In the genomic region with DNA sequence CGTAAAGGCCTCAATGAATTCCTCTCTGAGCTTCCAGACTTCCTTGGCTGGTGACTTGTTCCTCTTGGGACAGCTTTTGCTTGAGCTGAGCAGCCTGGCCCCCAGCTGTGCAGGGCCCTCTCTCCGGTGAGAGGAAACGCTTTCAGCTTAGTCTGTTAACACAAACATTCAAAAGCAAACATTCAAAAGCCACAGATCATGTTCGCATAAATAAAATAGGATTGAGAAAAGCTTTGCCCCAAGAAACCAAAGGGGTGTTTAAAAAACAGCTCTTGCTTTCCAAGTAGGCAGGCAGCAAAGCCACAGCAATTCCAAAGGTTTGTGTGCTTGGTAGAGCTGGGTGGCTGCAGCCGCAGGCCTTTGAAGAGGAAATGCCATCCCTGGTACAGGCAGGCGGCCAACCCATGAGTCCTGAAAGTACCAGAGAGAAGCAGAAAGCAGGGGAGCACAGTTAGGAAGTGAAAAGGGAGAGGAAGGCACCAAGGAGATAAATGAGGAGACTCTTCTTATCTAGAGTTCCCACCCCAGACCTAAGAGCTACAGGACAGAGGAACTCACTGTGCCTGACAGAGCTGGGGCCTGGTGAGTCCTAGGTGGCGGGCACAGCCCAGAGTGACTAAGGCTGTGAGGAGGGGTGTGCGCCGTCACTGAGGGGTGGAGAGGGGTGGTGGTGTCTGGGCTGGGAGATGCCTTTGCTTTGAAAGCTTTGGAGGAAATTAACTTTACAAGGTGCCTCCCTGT, we compare ENCODE assay signal across 9 cellular contexts. TPM values are rescaled to one million over a fixed set of nuclear protein-coding genes. Genes with fewer than 3 reads are reported as not detected.
DNase-seq lines count a peak whose midpoint lies in the region; ATAC-seq and TF ChIP-seq lines count a peak whose summit lies in the region.
"Had no signal": no experiment of that assay in that cellular context is flagged by ENCODE, and none has a peak within 500 bp of the region (broad histone marks: within the 10 kb centered on the region; RNA-seq: fewer than 3 reads in every experiment).

No MANE protein-coding gene starts in this region.

- peak overlapping the region; percentile 45 for H3K4ac ChIP-seq in mesendoderm (ENCODE audit: low read depth, low read length)

- H2BK15ac ChIP-seq in mesendoderm (replicated peaks; ENCODE audit: low read depth), result no peak overlapping the region

- H2BK120ac ChIP-seq in mesendoderm (ENCODE audit: low read depth, low read length), result no peak overlapping the region

- peak overlapping the region; percentile 49 for H3K27ac ChIP-seq in mesendoderm (ENCODE audit: low read depth, low read length)

- in situ Hi-C loops in GM13976 (cut with MboI; ENCODE audit: low sequenced_read_pairs, unreplicated experiment), result no loop called here

- ATAC-seq in GM19324 (IDR thresholded peaks at IDR 0.05; ENCODE audit: low FRiP score, unreplicated experiment), result no peak
- no peak for ATAC-seq in omental fat pad (ENCODE audit: low FRiP score)
- no peak for ATAC-seq in GM18907 (IDR thresholded peaks at IDR 0.05; ENCODE audit: unreplicated experiment)

- no peak overlapping the region for H2AK5ac ChIP-seq in mesendoderm (ENCODE audit: low read length)

- no peaks in the 10 kb centered on the region for H3K79me1 ChIP-seq in mesendoderm (ENCODE audit: low read length)

- no peaks in the 10 kb centered on the region for H3K27me3 ChIP-seq in mesendoderm (ENCODE audit: insufficient read depth, low read length, poor library complexity)

- WGBS in mesendoderm (ENCODE audit: extremely low coverage, insufficient coverage, low lambda C conversion rate), result no CpG with 5 or more reads among the region's 9 CpGs

- no peak overlapping the region for H4K5ac ChIP-seq in mesendoderm (ENCODE audit: low read length)

- no peak for TF ChIP-seq CTCF in GM13976 (IDR thresholded peaks at IDR 0.05; ENCODE audit: borderline replicate concordance, control extremely low read depth, extremely low read depth, insufficient read depth, missing control alignments)
- no peak for TF ChIP-seq CTCF in omental fat pad (IDR thresholded peaks at IDR 0.05)

- H3K9ac ChIP-seq in mesendoderm (ENCODE audit: low read length), result no peak overlapping the region

- no peak overlapping the region for H4K8ac ChIP-seq in mesendoderm (ENCODE audit: low read depth, low read length)

- H3K56ac ChIP-seq in mesendoderm (ENCODE audit: low read length), result peak overlapping the region; percentile 40

- no peak overlapping the region for H3K4me3 ChIP-seq in mesendoderm (ENCODE audit: low read length)

- H3K23ac ChIP-seq in mesendoderm (ENCODE audit: low read length), result no peak overlapping the region

- H3K4me1 ChIP-seq in mesendoderm (ENCODE audit: control insufficient read depth, low read depth, low read length), result peaks cover 3% of the 10 kb centered on the region

- DNase-seq in AG08396 (ENCODE audit: low spot score) (peak; percentile 77), NCI-H2107 (lab: John Stamatoyannopoulos, UW) (peak; percentile 60), dermis microvascular lymphatic vessel endothelial cell (ENCODE audit: low read depth in 2 of 2) (peak; percentile 21 to 72), mesendoderm (peak; percentile 67), GM13976 (ENCODE audit: low spot score) (no peak), omental fat pad (ENCODE audit: low spot score) (no peak)
- DNase-seq: stimulated activated CD8-positive, alpha-beta memory T cell treated with anti-CD3 and anti-CD28 coated beads, Interleukin-4, amount 100 ng/mL, for 48 hours had no signal

- H3K18ac ChIP-seq in mesendoderm (ENCODE audit: low read length), result peak overlapping the region; percentile 7

- H3K4me2 ChIP-seq in mesendoderm (ENCODE audit: low read length), result no peak overlapping the region

- H3K79me2 ChIP-seq in mesendoderm (ENCODE audit: control insufficient read depth, insufficient read depth, low read length), result no peaks in the 10 kb centered on the region

- no peaks in the 10 kb centered on the region for H3K36me3 ChIP-seq in mesendoderm (ENCODE audit: control insufficient read depth, insufficient read depth, low read length)

- H2BK5ac ChIP-seq in mesendoderm (ENCODE audit: low read length), result no peak overlapping the region

RNA-seq across cellular contexts. Expression of a gene that starts 48.4 kb away (rescaled TPM):
- total RNA-seq in dermis microvascular lymphatic vessel endothelial cell (83.7 and 169 TPM in 2 replicates), omental fat pad (100 to 1,000 TPM; 125 to 195 (median 175) TPM)
- 188 TPM for polyA plus RNA-seq in mesendoderm (2013, experiment 1 of 2)
- 199 TPM for polyA plus RNA-seq in mesendoderm (2013, experiment 2 of 2)

Comparison
In these comparisons a context has a peak if more than half of its experiments do, and no peak if none do; other contexts are left out.
1. DNase-seq: peak in AG08396 (single experiment), NCI-H2107 (single experiment), dermis microvascular lymphatic vessel endothelial cell (2 of 2) and mesendoderm (single experiment); none in GM13976 (single experiment) and omental fat pad (single experiment).